In genomic region chr18:58953627-58954026, GRCh38 we compare ENCODE assay signal across 13 cellular contexts.
DNase-seq lines count a peak whose midpoint lies in the region; ATAC-seq and TF ChIP-seq lines count a peak whose summit lies in the region.
"Had no signal": no experiment of that assay in that cellular context is flagged by ENCODE, and none has a peak within 500 bp of the region (broad histone marks: within the 10 kb centered on the region; RNA-seq: fewer than 3 reads in every experiment).

No MANE protein-coding gene starts in this region.

- H3K9me3 ChIP-seq in adrenal gland (replicated peaks in 1 of 3) (no peaks in the 10 kb centered on the region), mesenchymal stem cell (ENCODE audit: control insufficient read depth, low read length) (no peaks in the 10 kb centered on the region)
- no peaks in the 10 kb centered on the region for H3K9me3 ChIP-seq in CD8-positive, alpha-beta T cell (ENCODE audit: low read length)

- H2BK120ac ChIP-seq in mesenchymal stem cell (ENCODE audit: low read depth, low read length): no peak overlapping the region

- no peak overlapping the region for H3K27ac Mint-ChIP-seq in CD8-positive, alpha-beta T cell
- H3K27ac Mint-ChIP-seq: activated naive CD8-positive, alpha-beta T cell treated with anti-CD3 and anti-CD28 coated beads, Interleukin-2, amount 10 ng/mL, durations not matched to agents 7 days and 5 days had no signal

- no peaks in the 10 kb centered on the region for H3K9me3 Mint-ChIP-seq in CD8-positive, alpha-beta T cell
- H3K9me3 Mint-ChIP-seq: activated naive CD8-positive, alpha-beta T cell treated with anti-CD3 and anti-CD28 coated beads, Interleukin-2, amount 10 ng/mL, durations not matched to agents 7 days and 5 days had no signal

- no peak overlapping the region for H2BK5ac ChIP-seq in mesenchymal stem cell (ENCODE audit: low read depth, low read length, poor library complexity, severe bottlenecking)

- H3K18ac ChIP-seq in mesenchymal stem cell (ENCODE audit: low read depth in 1 of 2, low read length in 2 of 2): peak overlapping the region in 1 of 2 experiments; percentile 61

- H3K9ac ChIP-seq in mesenchymal stem cell (ENCODE audit: low read length): no peak overlapping the region

- H3K4me1 Mint-ChIP-seq in CD8-positive, alpha-beta T cell (ENCODE audit: low read depth): no peaks in the 10 kb centered on the region
- H3K4me1 Mint-ChIP-seq: activated naive CD8-positive, alpha-beta T cell treated with anti-CD3 and anti-CD28 coated beads, Interleukin-2, amount 10 ng/mL, durations not matched to agents 7 days and 5 days had no signal

- H2BK12ac ChIP-seq in mesenchymal stem cell (ENCODE audit: low read length in 2 of 2): no peak overlapping the region

- no peak for ATAC-seq in GM18519 (IDR thresholded peaks at IDR 0.05; ENCODE audit: low FRiP score, unreplicated experiment)
- ATAC-seq in CD8-positive, alpha-beta T cell: no peak
- ATAC-seq in HG02678 (IDR thresholded peaks at IDR 0.05; ENCODE audit: unreplicated experiment): no peak

- H3K23ac ChIP-seq in mesenchymal stem cell (ENCODE audit: low read length in 2 of 2): no peak overlapping the region

- no peak overlapping the region for H4K8ac ChIP-seq in mesenchymal stem cell (ENCODE audit: low read length)

- 17 to 31% (median 29%) methylated on average over 3 of the region's 3 CpGs for WGBS in adrenal gland, 4 donors
- WGBS in mesenchymal stem cell: 92% methylated on average over 3 of the region's 3 CpGs

- POLR2A ChIA-PET in CD8-positive, alpha-beta T cell (lab: Charles Lee): no interaction called here

- H3K4me2 ChIP-seq in mesenchymal stem cell (ENCODE audit: low read length, poor library complexity, severe bottlenecking): no peak overlapping the region

- no peak for TF ChIP-seq CTCF in adrenal gland (IDR thresholded peaks at IDR 0.05)
- TF ChIP-seq CTCF in CD8-positive, alpha-beta T cell (IDR thresholded peaks at IDR 0.05): no peak

- no peak for TF ChIP-seq POLR2A in adrenal gland (IDR thresholded peaks at IDR 0.05)

- H3K27ac ChIP-seq in adrenal gland (no peak overlapping the region), mesenchymal stem cell (ENCODE audit: low read length, poor library complexity, severe bottlenecking) (no peak overlapping the region)
- no peak overlapping the region for H3K27ac ChIP-seq in CD8-positive, alpha-beta T cell (ENCODE audit: low read depth, low read length)

- peaks cover 5% of the 10 kb centered on the region for H3K27me3 Mint-ChIP-seq in CD8-positive, alpha-beta T cell (ENCODE audit: low read depth)

- intact Hi-C loops in adrenal gland (cut with DNase I): no loop called here
- intact Hi-C loops in CD8-positive, alpha-beta T cell (cut with DNase I, micrococcal nuclease): no loop called here

- H3K36me3 Mint-ChIP-seq in CD8-positive, alpha-beta T cell: peaks cover 2% of the 10 kb centered on the region
- H3K36me3 Mint-ChIP-seq: activated naive CD8-positive, alpha-beta T cell treated with anti-CD3 and anti-CD28 coated beads, Interleukin-2, amount 10 ng/mL, durations not matched to agents 7 days and 5 days had no signal

- no peak overlapping the region for H2AFZ ChIP-seq in mesenchymal stem cell (ENCODE audit: low read depth, low read length)

- H3K4me3 ChIP-seq in adrenal gland (no peak overlapping the region), mesenchymal stem cell (ENCODE audit: insufficient read depth in 1 of 2, low read depth in 1 of 2, low read length in 2 of 2) (no peak overlapping the region)
- no peak overlapping the region for H3K4me3 ChIP-seq in CD8-positive, alpha-beta T cell (ENCODE audit: low read depth, low read length)

- H3K4me1 ChIP-seq in adrenal gland (replicated peaks in 1 of 2) (peaks cover 6 to 10% of the 10 kb centered on the region in 2 donors), mesenchymal stem cell (ENCODE audit: control insufficient read depth, insufficient read depth, low read depth, low read length) (peaks cover 9% of the 10 kb centered on the region)
- H3K4me1 ChIP-seq in CD8-positive, alpha-beta T cell (ENCODE audit: insufficient read depth, low read length): no peaks in the 10 kb centered on the region

- no peak overlapping the region for H4K91ac ChIP-seq in mesenchymal stem cell (ENCODE audit: low read length)

- H3K4ac ChIP-seq in mesenchymal stem cell (ENCODE audit: low read depth in 1 of 2, low read length in 2 of 2): no peak overlapping the region

- no peak overlapping the region for H2AK5ac ChIP-seq in mesenchymal stem cell (ENCODE audit: low read length, severe bottlenecking)

- no peak overlapping the region for H2BK15ac ChIP-seq in mesenchymal stem cell (ENCODE audit: low read depth, poor library complexity, severe bottlenecking)

- H3K4me3 Mint-ChIP-seq in CD8-positive, alpha-beta T cell: no peak overlapping the region
- H3K4me3 Mint-ChIP-seq: activated naive CD8-positive, alpha-beta T cell treated with anti-CD3 and anti-CD28 coated beads, Interleukin-2, amount 10 ng/mL, durations not matched to agents 7 days and 5 days had no signal

- DNase-seq in DMS 273 (lab: John Stamatoyannopoulos, UW; ENCODE audit: unreplicated experiment) (peak; percentile 71), NCI-H146 treated with DMSO at 0.1 percent for 48 hours (lab: John Stamatoyannopoulos, UW; ENCODE audit: unreplicated experiment) (peak; percentile 39), adrenal gland (peak; percentile 35 to 76 (median 57)), mesenchymal stem cell (peak; percentile 38), NCI-H226 (no peak)
- DNase-seq in CD8-positive, alpha-beta T cell: no peak
- DNase-seq: activated CD4-positive, alpha-beta T cell treated with anti-CD3 and anti-CD28 coated beads, Interleukin-2, amount 50 U/mL, for 48 hours; activated naive CD8-positive, alpha-beta T cell treated with anti-CD3 and anti-CD28 coated beads, Interleukin-2, amount 10 ng/mL, durations not matched to agents 7 days and 5 days; AML-193; effector memory CD4-positive, alpha-beta T cell; stimulated activated naive CD4-positive, alpha-beta T cell had no signal

- H3K79me1 ChIP-seq in mesenchymal stem cell (replicated peaks; ENCODE audit: low read length, poor library complexity, severe bottlenecking): peaks cover 15% of the 10 kb centered on the region

- H3K27me3 ChIP-seq in adrenal gland (no peaks in the 10 kb centered on the region), mesenchymal stem cell (ENCODE audit: control insufficient read depth in 1 of 2, insufficient read depth in 1 of 2, low read length in 2 of 2) (no peaks in the 10 kb centered on the region)
- no peaks in the 10 kb centered on the region for H3K27me3 ChIP-seq in CD8-positive, alpha-beta T cell (ENCODE audit: insufficient read depth, low read length)

- no peak overlapping the region for H3K14ac ChIP-seq in mesenchymal stem cell (ENCODE audit: low read length in 2 of 2)

- H3K36me3 ChIP-seq in adrenal gland (replicated peaks in 1 of 2) (peaks cover 0 to 6% of the 10 kb centered on the region in 2 donors), mesenchymal stem cell (ENCODE audit: control insufficient read depth in 1 of 2, insufficient read depth in 2 of 2, low read depth in 1 of 2, low read length in 2 of 2) (peaks cover 10 to 28% of the 10 kb centered on the region in 2 experiments)
- no peaks in the 10 kb centered on the region for H3K36me3 ChIP-seq in CD8-positive, alpha-beta T cell (ENCODE audit: insufficient read depth, low read length)

- CTCF ChIA-PET in CD8-positive, alpha-beta T cell (lab: Charles Lee): interaction anchor here (1.9 kb wide), 1 partner anchor 131 kb away, joined by 5 read pairs; no protein-coding TSS in a partner anchor

Comparison
In these comparisons a context has a peak if more than half of its experiments do, and no peak if none do; other contexts are left out.
1. DNase-seq: peak in DMS 273 (single experiment), NCI-H146 treated with DMSO at 0.1 percent for 48 hours (single experiment), adrenal gland (7 of 7) and mesenchymal stem cell (single experiment); none in NCI-H226 (single experiment) and CD8-positive, alpha-beta T cell (0 of 7).